1 cellular context compared by ENCODE assay signal in the genomic region with DNA sequence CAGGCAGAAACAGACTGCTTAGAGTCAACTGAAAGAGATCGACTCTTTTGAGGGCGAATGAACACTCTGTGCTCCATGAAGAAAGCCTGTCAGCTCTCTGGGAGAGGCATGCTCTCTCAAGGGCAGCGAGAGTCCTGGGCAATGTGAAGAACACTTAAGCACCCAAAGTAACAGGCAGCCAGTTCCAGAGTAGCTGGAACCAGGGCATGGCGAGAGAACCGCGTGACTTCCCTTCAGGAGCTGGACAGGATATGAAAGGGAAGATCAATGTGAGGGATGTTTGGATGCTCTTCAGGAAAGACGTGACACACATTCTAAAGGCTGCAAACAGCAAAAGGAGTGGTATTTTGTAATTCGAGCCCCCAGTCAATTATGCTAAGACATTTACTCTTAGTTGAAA.
TF ChIP-seq lines count a peak whose summit lies in the region.

No MANE protein-coding gene starts in this region.

TF ChIP-seq in H1, 55 proteins besides CTCF, POLR2A, EP300 and RAD21:
- TF ChIP-seq HDAC6 (IDR thresholded peaks at IDR 0.05; ENCODE audit: low read depth, low read length) (no peak), BRCA1 (IDR thresholded peaks at IDR 0.05; ENCODE audit: low read depth, low read length) (no peak), GABPA (IDR thresholded peaks at IDR 0.05; ENCODE audit: borderline replicate concordance, insufficient read depth, low read length) (no peak), CHD2 (IDR thresholded peaks at IDR 0.05; ENCODE audit: low read length) (no peak), TAF7 (optimal IDR thresholded peaks at IDR 0.05; ENCODE audit: borderline replicate concordance, low read depth, low read length) (no peak), ASH2L (IDR thresholded peaks at IDR 0.05; ENCODE audit: low read length) (no peak), NRF1 (IDR thresholded peaks at IDR 0.05; ENCODE audit: low read depth, low read length) (no peak), POU5F1 (IDR thresholded peaks at IDR 0.05; ENCODE audit: low read depth, low read length) (no peak), FOSL1 (IDR thresholded peaks at IDR 0.05; ENCODE audit: insufficient read depth, low read depth, low read length) (no peak), TCF12 (IDR thresholded peaks at IDR 0.05; ENCODE audit: low read depth, low read length) (no peak), CHD1 (IDR thresholded peaks at IDR 0.05; ENCODE audit: low read depth, low read length) (no peak), KDM1A (IDR thresholded peaks at IDR 0.05; ENCODE audit: borderline replicate concordance, low read length) (no peak), JUND (IDR thresholded peaks at IDR 0.05; ENCODE audit: low read length) (no peak), BACH1 (IDR thresholded peaks at IDR 0.05; ENCODE audit: low read length) (no peak), JUN (IDR thresholded peaks at IDR 0.05; ENCODE audit: low read depth, low read length) (no peak), POLR2AphosphoS5 (IDR thresholded peaks at IDR 0.05; ENCODE audit: low read depth, low read length) (no peak), RXRA (IDR thresholded peaks at IDR 0.05; ENCODE audit: insufficient read depth, low read depth, low read length) (no peak), MAFK (IDR thresholded peaks at IDR 0.05; ENCODE audit: low read depth, low read length) (no peak), CEBPB (IDR thresholded peaks at IDR 0.05; ENCODE audit: low read depth, low read length) (no peak), CBX5 (IDR thresholded peaks at IDR 0.05; ENCODE audit: low read depth, low read length) (no peak)
TF ChIP-seq in H1: peak in this region for 0.
